In genomic region chr7:112238852-112239610, GRCh38 we compare ENCODE assay signal across 22 cellular contexts. TPM values are rescaled to one million over a fixed set of nuclear protein-coding genes. Genes with fewer than 3 reads are reported as not detected.
DNase-seq lines count a peak whose midpoint lies in the region; ATAC-seq and TF ChIP-seq lines count a peak whose summit lies in the region.
"Had no signal": no experiment of that assay in that cellular context is flagged by ENCODE, and none has a peak within 500 bp of the region (broad histone marks: within the 10 kb centered on the region; RNA-seq: fewer than 3 reads in every experiment).

No MANE protein-coding gene starts in this region.

- H3K9me3 Mint-ChIP-seq in GM23338 (no peaks in the 10 kb centered on the region), neural progenitor cell (peaks cover 10% of the 10 kb centered on the region)
- H3K9me3 Mint-ChIP-seq in activated naive CD4-positive, alpha-beta T cell treated with anti-CD3 and anti-CD28 coated beads for 36 hours, result peaks cover 6% of the 10 kb centered on the region

- ATAC-seq in GM23338, result peak; percentile 73
- ATAC-seq: gastroesophageal sphincter; stimulated activated naive CD8-positive, alpha-beta T cell treated with anti-CD3 and anti-CD28 coated beads, Interleukin-15, Interleukin-2, amounts not matched to agents 100 U/mL and 50 U/mL, for 24 hours had no signal

- peaks cover 10% of the 10 kb centered on the region for H3K4me1 Mint-ChIP-seq in GM23338
- H3K4me1 Mint-ChIP-seq in neural progenitor cell, result no peaks in the 10 kb centered on the region
- no peaks in the 10 kb centered on the region for H3K4me1 Mint-ChIP-seq in activated naive CD4-positive, alpha-beta T cell treated with anti-CD3 and anti-CD28 coated beads for 36 hours (ENCODE audit: low read depth)

- H3K36me3 ChIP-seq in GM23338 (ENCODE audit: insufficient read depth) (no peaks in the 10 kb centered on the region), PC-9 (ENCODE audit: low read depth) (0 out of 2 replicates have a peak, but pooled peaks cover 6% of the 10 kb centered on the region), neural progenitor cell (no peaks in the 10 kb centered on the region), A673 (ENCODE audit: insufficient read depth, low read length, poor library complexity, severe bottlenecking) (no peaks in the 10 kb centered on the region)
- H3K36me3 ChIP-seq: cardiac muscle cell, gastroesophageal sphincter had no signal

- TF ChIP-seq CTCF in GM23338 (conservative IDR thresholded peaks at IDR 0.05; ENCODE audit: low read depth in 2 of 2) (no peak), PC-9 (conservative IDR thresholded peaks at IDR 0.05) (no peak), neural progenitor cell (IDR thresholded peaks at IDR 0.05) (no peak), A673 (conservative IDR thresholded peaks at IDR 0.05; ENCODE audit: low read depth, low read length) (no peak)

- H3K27me3 ChIP-seq in GM23338 (ENCODE audit: insufficient read depth) (no peaks in the 10 kb centered on the region), PC-9 (ENCODE audit: insufficient read depth, low read depth) (no peaks in the 10 kb centered on the region), neural progenitor cell (no peaks in the 10 kb centered on the region), A673 (replicated peaks; ENCODE audit: insufficient read depth, low read depth, low read length, poor library complexity) (no peaks in the 10 kb centered on the region)
- H3K27me3 ChIP-seq: BLaER1, cardiac muscle cell, gastroesophageal sphincter had no signal

- H3K4me1 ChIP-seq in GM23338 (ENCODE audit: insufficient read depth) (no peaks in the 10 kb centered on the region; the same call in 1 of the 2 replicates), PC-9 (replicated peaks; ENCODE audit: insufficient read depth) (peaks cover 22% of the 10 kb centered on the region), neural progenitor cell (no peaks in the 10 kb centered on the region), A673 (ENCODE audit: insufficient read depth, low read length, poor library complexity, severe bottlenecking) (no peaks in the 10 kb centered on the region)
- H3K4me1 ChIP-seq: BLaER1, gastroesophageal sphincter had no signal

- DNase-seq in GM23338 (ENCODE audit: low spot score) (no peak), PC-9 (peak in 1 of 2 experiments; percentile 75), epithelial cell of prostate (ENCODE audit: low read depth, low spot score) (peak; percentile 67), neural progenitor cell (ENCODE audit: low spot score) (no peak), A673 (ENCODE audit: low spot score) (no peak), HuH-7.5 (ENCODE audit: low spot score) (no peak)
- DNase-seq in activated naive CD4-positive, alpha-beta T cell treated with anti-CD3 and anti-CD28 coated beads for 36 hours, result no peak
- DNase-seq in activated naive CD4-positive, alpha-beta T cell treated with Interleukin-2 at 50 U/mL for 16 hours, result no peak
- DNase-seq: activated CD4-positive, CD25-positive, alpha-beta regulatory T cell treated with anti-CD3 and anti-CD28 coated beads, Interleukin-2, amount 50 U/mL, for 72 hours; activated CD8-positive, alpha-beta memory T cell treated with anti-CD3 and anti-CD28 coated beads, Interleukin-2, amount 50 U/mL, for 4 hours; activated naive CD4-positive, alpha-beta T cell; DMS153; effector memory CD4-positive, alpha-beta T cell; NCI-H187; NCI-H526 treated with DMSO at 0.1 percent for 48 hours; occipital lobe; small intestine; stimulated activated naive CD8-positive, alpha-beta T cell treated with anti-CD3 and anti-CD28 coated beads, Interleukin-15, Interleukin-2, amounts not matched to agents 100 U/mL and 50 U/mL, for 24 hours had no signal

- no peak overlapping the region for H3K27ac ChIP-seq in GM23338 (ENCODE audit: low read depth)
- H3K27ac ChIP-seq in PC-9, result peak overlapping the region; percentile 67
- H3K27ac ChIP-seq in epithelial cell of prostate, result peak overlapping the region; percentile 24
- peak overlapping the region; percentile 4 for H3K27ac ChIP-seq in neural progenitor cell
- no peak overlapping the region for H3K27ac ChIP-seq in A673 (ENCODE audit: low read depth, low read length, poor library complexity, severe bottlenecking)
- H3K27ac ChIP-seq: BLaER1, cardiac muscle cell, gastroesophageal sphincter, HL-60 had no signal

- peaks cover 5% of the 10 kb centered on the region for H3K27me3 Mint-ChIP-seq in GM23338 (ENCODE audit: insufficient read depth, low read depth, poor library complexity)
- H3K27me3 Mint-ChIP-seq in neural progenitor cell (ENCODE audit: insufficient read depth, low read depth), result no peaks in the 10 kb centered on the region
- H3K27me3 Mint-ChIP-seq in activated naive CD4-positive, alpha-beta T cell treated with anti-CD3 and anti-CD28 coated beads for 36 hours (ENCODE audit: low read depth), result no peaks in the 10 kb centered on the region

- CTCF ChIA-PET in PC-9 (lab: Charles Lee) (no interaction called here), A673 (lab: Charles Lee) (no interaction called here)
- CTCF ChIA-PET in activated naive CD4-positive, alpha-beta T cell treated with anti-CD3 and anti-CD28 coated beads for 36 hours (lab: Charles Lee), result interaction anchor here (0.7 kb wide), 1 partner anchor 138 kb away, joined by 3 read pairs; no protein-coding TSS in a partner anchor

- H4K20me1 ChIP-seq in GM23338 (replicated peaks; ENCODE audit: insufficient read depth) (no peaks in the 10 kb centered on the region; the same call in 1 of the 2 replicates), PC-9 (ENCODE audit: insufficient read depth) (no peaks in the 10 kb centered on the region), neural progenitor cell (ENCODE audit: low read depth) (no peaks in the 10 kb centered on the region)

- H3K27ac Mint-ChIP-seq in GM23338 (peak overlapping the region; percentile 81), neural progenitor cell (no peak overlapping the region)
- H3K27ac Mint-ChIP-seq in activated naive CD4-positive, alpha-beta T cell treated with anti-CD3 and anti-CD28 coated beads for 36 hours, result no peak overlapping the region

- H3K36me3 Mint-ChIP-seq in GM23338 (ENCODE audit: low read depth), result peaks cover 5% of the 10 kb centered on the region; the same call in 1 of the 3 replicates
- peaks cover 3% of the 10 kb centered on the region for H3K36me3 Mint-ChIP-seq in neural progenitor cell
- H3K36me3 Mint-ChIP-seq in activated naive CD4-positive, alpha-beta T cell treated with anti-CD3 and anti-CD28 coated beads for 36 hours (ENCODE audit: low read depth), result peaks cover 17% of the 10 kb centered on the region

- H3K4me3 ChIP-seq in GM23338, result no peak overlapping the region
- H3K4me3 ChIP-seq in PC-9, result no peak overlapping the region
- no peak overlapping the region for H3K4me3 ChIP-seq in neural progenitor cell
- no peak overlapping the region for H3K4me3 ChIP-seq in A673 (ENCODE audit: low read depth, low read length, poor library complexity, severe bottlenecking)
- H3K4me3 ChIP-seq: BLaER1, cardiac muscle cell, gastroesophageal sphincter had no signal

- no peak overlapping the region for H3K4me3 Mint-ChIP-seq in GM23338
- no peak overlapping the region for H3K4me3 Mint-ChIP-seq in neural progenitor cell
- H3K4me3 Mint-ChIP-seq in activated naive CD4-positive, alpha-beta T cell treated with anti-CD3 and anti-CD28 coated beads for 36 hours, result no peak overlapping the region

- POLR2A ChIA-PET in PC-9 (lab: Charles Lee; ENCODE audit: unreplicated experiment), result no interaction called here
- POLR2A ChIA-PET in A673 (lab: Charles Lee; ENCODE audit: low non-redundant PET), result no interaction called here

- H3K9me3 ChIP-seq in PC-9 (ENCODE audit: insufficient read depth, low read depth) (peaks cover 3% of the 10 kb centered on the region), neural progenitor cell (ENCODE audit: low read depth) (no peaks in the 10 kb centered on the region), A673 (ENCODE audit: low read depth, low read length, poor library complexity, severe bottlenecking) (no peaks in the 10 kb centered on the region)
- H3K9me3 ChIP-seq: gastroesophageal sphincter had no signal

- H2AFZ ChIP-seq in GM23338, result no peak overlapping the region
- peak overlapping the region; percentile 41; the same call in 1 of the 2 replicates for H2AFZ ChIP-seq in PC-9
- H2AFZ ChIP-seq in neural progenitor cell (replicated peaks), result no peak overlapping the region

- intact Hi-C loops in PC-9 (cut with micrococcal nuclease; ENCODE audit: unreplicated experiment) (no loop called here), A673 (cut with micrococcal nuclease; ENCODE audit: unreplicated experiment) (no loop called here)
- intact Hi-C loops in activated naive CD4-positive, alpha-beta T cell treated with anti-CD3 and anti-CD28 coated beads for 36 hours (cut with micrococcal nuclease), result no loop called here

- peaks cover 31% of the 10 kb centered on the region for H3K79me2 ChIP-seq in GM23338 (replicated peaks; ENCODE audit: insufficient read depth)
- peaks cover 4% of the 10 kb centered on the region for H3K79me2 ChIP-seq in PC-9 (ENCODE audit: low read depth)
- H3K79me2 ChIP-seq in neural progenitor cell (ENCODE audit: low read depth), result peaks cover 24% of the 10 kb centered on the region

- no peak overlapping the region for H3K4me2 ChIP-seq in GM23338
- H3K4me2 ChIP-seq in PC-9, result peak overlapping the region; percentile 43
- no peak overlapping the region for H3K4me2 ChIP-seq in neural progenitor cell
- H3K4me2 ChIP-seq: BLaER1 had no signal

- no TSS peak for BruUV-seq in PC-9 (replicated peaks; lab: Mats Ljungman, UMichigan)
- no TSS peak for BruUV-seq in A673 (replicated peaks; lab: Mats Ljungman, UMichigan)

- H3F3A ChIP-seq in GM23338 (replicated peaks; ENCODE audit: low read depth) (no peaks in the 10 kb centered on the region), PC-9 (ENCODE audit: insufficient read depth, low read depth) (peaks cover 19% of the 10 kb centered on the region; the same call in 1 of the 2 replicates), neural progenitor cell (ENCODE audit: low read depth) (no peaks in the 10 kb centered on the region)

- H3K9me2 ChIP-seq in GM23338 (ENCODE audit: insufficient read depth) (no peaks in the 10 kb centered on the region), PC-9 (ENCODE audit: insufficient read depth) (no peaks in the 10 kb centered on the region)

- no peak overlapping the region for H3K9ac ChIP-seq in neural progenitor cell
- H3K9ac ChIP-seq: BLaER1 had no signal

TF ChIP-seq in GM23338, 12 proteins besides CTCF, POLR2A, EP300 and RAD21 (continues in another document):
- no peak for TF ChIP-seq ZNF114 (CRISPR knock-in tag; IDR thresholded peaks at IDR 0.05)

RNA-seq across cellular contexts. Expression of gene ZNF277, which starts 32.5 kb away (rescaled TPM):
- 22.5 and 25.4 TPM in 2 replicates for total RNA-seq in GM23338 (2014; rRNA removed; shearing (Covaris generic))
- polyA plus RNA-seq in GM23338 (2016; fragmentation: Nextera tagmentation; extraction: Ambion mirVana), result 28.9 and 30.0 TPM in 2 replicates
- total RNA-seq in PC-9 (2021) (23.3 and 33.4 TPM in 2 replicates), neural progenitor cell (ENCODE audit: low replicate concordance) (31.9 and 55.5 TPM in 2 replicates), A673 (2021) (17.7 and 21.0 TPM in 2 replicates)
- total RNA-seq in activated naive CD4-positive, alpha-beta T cell treated with anti-CD3 and anti-CD28 coated beads for 36 hours, result 10 to 100 TPM; 27.0 to 28.2 TPM

RNA-seq across cellular contexts. Expression of gene DOCK4, which starts 32.8 kb away (rescaled TPM):
- 33.8 and 38.8 TPM in 2 replicates for total RNA-seq in GM23338 (2014; rRNA removed; shearing (Covaris generic))
- polyA plus RNA-seq in GM23338 (2016; fragmentation: Nextera tagmentation; extraction: Ambion mirVana), result 6.3 and 6.8 TPM in 2 replicates
- 0.98 and 1.7 TPM in 2 replicates for total RNA-seq in PC-9 (2021)
- total RNA-seq in neural progenitor cell (ENCODE audit: low replicate concordance), result 9.6 and 11.4 TPM in 2 replicates
- total RNA-seq in A673 (2021), result 21.0 and 28.5 TPM in 2 replicates
- under 1 TPM; 0.43 to 0.62 TPM for total RNA-seq in activated naive CD4-positive, alpha-beta T cell treated with anti-CD3 and anti-CD28 coated beads for 36 hours

Comparison
In these comparisons a context has a peak if more than half of its experiments do, and no peak if none do; other contexts are left out.
1. H3K27ac ChIP-seq: peak in PC-9 (single experiment), epithelial cell of prostate (single experiment) and neural progenitor cell (single experiment); none in GM23338 (single experiment) and A673 (single experiment).